9 cellular contexts compared by ENCODE assay signal in genomic region chr9:17752021-17752420, GRCh38.
"Had no signal": no experiment of that assay in that cellular context is flagged by ENCODE, and none has a peak within 500 bp of the region (broad histone marks: within the 10 kb centered on the region; RNA-seq: fewer than 3 reads in every experiment).

No MANE protein-coding gene starts in this region.

- DNase-seq: H9, HCEC 1CT, IMR-90, KG1 had no signal

- FAIRE-seq: H1, H54, HTR-8/SVneo, K562 had no signal

- H3K4me3 ChIP-seq: GM23338, K562 had no signal

- ATAC-seq: GM23338, K562 had no signal
